In the genomic region with DNA sequence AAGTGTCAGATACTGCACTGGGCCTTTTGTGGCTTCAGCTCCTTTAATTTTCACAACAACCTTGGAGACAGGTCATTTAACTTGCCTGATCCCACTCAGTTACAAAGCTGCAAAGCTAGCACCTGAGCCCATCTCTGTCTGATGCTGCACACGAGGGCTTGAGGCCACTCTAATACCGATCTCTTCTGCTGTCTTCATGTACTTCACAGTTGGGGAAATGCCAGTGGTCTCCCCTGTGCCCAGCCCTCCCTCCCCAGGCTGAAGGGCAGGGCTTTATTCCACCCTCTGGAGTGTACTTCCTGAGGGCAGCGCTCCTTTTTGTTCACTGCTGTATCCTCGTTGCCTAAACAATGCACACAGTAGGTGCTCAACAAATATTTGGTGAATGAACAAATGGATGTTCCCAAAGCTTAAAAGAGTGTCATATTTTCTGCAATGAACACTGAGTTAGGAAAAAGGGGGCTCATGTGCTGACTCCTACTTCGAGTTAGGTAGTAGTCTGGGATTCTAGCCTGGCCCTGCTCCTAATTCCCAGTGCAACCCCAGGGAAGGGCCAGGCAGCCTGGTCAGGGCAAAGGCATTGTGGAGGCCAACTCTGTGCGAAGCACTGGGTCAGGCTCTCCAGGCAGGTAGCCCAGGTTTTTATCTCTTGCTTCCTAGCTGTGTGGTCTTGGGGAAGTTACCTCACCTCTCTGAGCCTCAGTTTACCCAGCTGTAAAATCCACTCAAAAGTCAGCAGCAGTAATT, we compare ENCODE assay signal across 8 cellular contexts. TPM values are rescaled to one million over a fixed set of nuclear protein-coding genes. Genes with fewer than 3 reads are reported as not detected.
DNase-seq lines count a peak whose midpoint lies in the region; ATAC-seq and TF ChIP-seq lines count a peak whose summit lies in the region.
"Had no signal": no experiment of that assay in that cellular context is flagged by ENCODE, and none has a peak within 500 bp of the region (broad histone marks: within the 10 kb centered on the region; RNA-seq: fewer than 3 reads in every experiment).

No MANE protein-coding gene starts in this region.

- DNase-seq in stimulated activated effector memory CD8-positive, alpha-beta T cell treated with anti-CD3 and anti-CD28 coated beads, Interleukin-12 subunit alpha, Interleukin-12 subunit beta, amount 100 ng/mL, for 72 hours (ENCODE audit: low spot score in 2 of 2), result no peak
- no peak for DNase-seq in stimulated activated naive CD4-positive, alpha-beta T cell treated with Interleukin-2 at 50 U/mL for 16 hours (lab: John Stamatoyannopoulos, UW)
- DNase-seq in iPS-NIHi7 (ENCODE audit: extremely low spot score), result no peak

- H3K27me3 ChIP-seq in iPS-20b (ENCODE audit: insufficient read depth, low read length), result peaks cover 38% of the 10 kb centered on the region

- H3K9ac ChIP-seq in iPS-20b (ENCODE audit: low read depth, low read length), result no peak overlapping the region

- H3K36me3 Mint-ChIP-seq in activated T-helper 17 cell treated with anti-CD3 and anti-CD28 coated beads, Interleukin-2, amount 50 U/mL, for 72 hours (ENCODE audit: low read depth), result no peaks in the 10 kb centered on the region
- peaks cover 10% of the 10 kb centered on the region for H3K36me3 Mint-ChIP-seq in stimulated activated effector memory CD8-positive, alpha-beta T cell treated with anti-CD3 and anti-CD28 coated beads, Interleukin-12 subunit alpha, Interleukin-12 subunit beta, amount 100 ng/mL, for 72 hours

- H3K4me3 Mint-ChIP-seq in activated T-helper 17 cell treated with anti-CD3 and anti-CD28 coated beads, Interleukin-2, amount 50 U/mL, for 72 hours, result peak overlapping the region; percentile 90
- peak overlapping the region; percentile 82 for H3K4me3 Mint-ChIP-seq in stimulated activated effector memory CD8-positive, alpha-beta T cell treated with anti-CD3 and anti-CD28 coated beads, Interleukin-12 subunit alpha, Interleukin-12 subunit beta, amount 100 ng/mL, for 72 hours

- no peak overlapping the region for H3K27ac ChIP-seq in HEK293 (ENCODE audit: extremely low read depth, low read depth, low read length)
- H3K27ac ChIP-seq in iPS-20b (ENCODE audit: low read length), result no peak overlapping the region

- CTCF ChIA-PET in HEK293 (lab: Yijun Ruan, JAX), result interaction anchor here (0.6 to 1.4 kb wide), 3 partner anchors 37 to 84 kb away, joined by 3 read pairs; no protein-coding TSS in a partner anchor

- H3K4me3 ChIP-seq in HEK293 (ENCODE audit: low read depth, low read length), result no peak overlapping the region
- peak overlapping the region; percentile 43; the same call in 1 of the 2 replicates for H3K4me3 ChIP-seq in iPS-20b (ENCODE audit: low read length)

- ATAC-seq in activated T-helper 17 cell treated with anti-CD3 and anti-CD28 coated beads, Interleukin-2, amount 50 U/mL, for 72 hours (replicated peaks), result no peak
- ATAC-seq in stimulated activated effector memory CD8-positive, alpha-beta T cell treated with anti-CD3 and anti-CD28 coated beads, Interleukin-12 subunit alpha, Interleukin-12 subunit beta, amount 100 ng/mL, for 72 hours, result no peak
- ATAC-seq in GM19452 (IDR thresholded peaks at IDR 0.05; ENCODE audit: unreplicated experiment), result no peak

- H3K27me3 Mint-ChIP-seq in activated T-helper 17 cell treated with anti-CD3 and anti-CD28 coated beads, Interleukin-2, amount 50 U/mL, for 72 hours, result no peaks in the 10 kb centered on the region

- no peaks in the 10 kb centered on the region for H3K36me3 ChIP-seq in HEK293 (ENCODE audit: control insufficient read depth in 2 of 2, insufficient read depth in 1 of 2, low read length in 2 of 2)
- no peaks in the 10 kb centered on the region for H3K36me3 ChIP-seq in iPS-20b (ENCODE audit: insufficient read depth, low read depth, low read length)

- POLR2A ChIA-PET in HEK293 (lab: Yijun Ruan, JAX), result no interaction called here

- H3K27ac Mint-ChIP-seq in activated T-helper 17 cell treated with anti-CD3 and anti-CD28 coated beads, Interleukin-2, amount 50 U/mL, for 72 hours, result peak overlapping the region; percentile 94
- peak overlapping the region; percentile 97 for H3K27ac Mint-ChIP-seq in stimulated activated effector memory CD8-positive, alpha-beta T cell treated with anti-CD3 and anti-CD28 coated beads, Interleukin-12 subunit alpha, Interleukin-12 subunit beta, amount 100 ng/mL, for 72 hours

- H3K4me1 ChIP-seq in HEK293 (ENCODE audit: control insufficient read depth, insufficient read depth, low read length) (no peaks in the 10 kb centered on the region; the same call in 1 of the 2 replicates), iPS-20b (ENCODE audit: insufficient read depth, low read length) (peaks cover 3% of the 10 kb centered on the region; the same call in 1 of the 2 replicates)

- no peaks in the 10 kb centered on the region for H3K9me3 Mint-ChIP-seq in activated T-helper 17 cell treated with anti-CD3 and anti-CD28 coated beads, Interleukin-2, amount 50 U/mL, for 72 hours
- no peaks in the 10 kb centered on the region for H3K9me3 Mint-ChIP-seq in stimulated activated effector memory CD8-positive, alpha-beta T cell treated with anti-CD3 and anti-CD28 coated beads, Interleukin-12 subunit alpha, Interleukin-12 subunit beta, amount 100 ng/mL, for 72 hours

- H3K9me3 ChIP-seq in HEK293 (ENCODE audit: control insufficient read depth, insufficient read depth, low read depth, low read length) (no peaks in the 10 kb centered on the region), iPS-20b (ENCODE audit: insufficient read depth, low read depth, low read length) (no peaks in the 10 kb centered on the region)

- no peak for TF ChIP-seq CTCF in HEK293 (tag by site-specific recombination; IDR thresholded peaks at IDR 0.05)

- H3K4me1 Mint-ChIP-seq in activated T-helper 17 cell treated with anti-CD3 and anti-CD28 coated beads, Interleukin-2, amount 50 U/mL, for 72 hours, result peaks cover 30% of the 10 kb centered on the region
- peaks cover 44% of the 10 kb centered on the region for H3K4me1 Mint-ChIP-seq in stimulated activated effector memory CD8-positive, alpha-beta T cell treated with anti-CD3 and anti-CD28 coated beads, Interleukin-12 subunit alpha, Interleukin-12 subunit beta, amount 100 ng/mL, for 72 hours

TF ChIP-seq in HEK293, 187 proteins besides CTCF, POLR2A, EP300 and RAD21:
- TF ChIP-seq, protein P1, sequence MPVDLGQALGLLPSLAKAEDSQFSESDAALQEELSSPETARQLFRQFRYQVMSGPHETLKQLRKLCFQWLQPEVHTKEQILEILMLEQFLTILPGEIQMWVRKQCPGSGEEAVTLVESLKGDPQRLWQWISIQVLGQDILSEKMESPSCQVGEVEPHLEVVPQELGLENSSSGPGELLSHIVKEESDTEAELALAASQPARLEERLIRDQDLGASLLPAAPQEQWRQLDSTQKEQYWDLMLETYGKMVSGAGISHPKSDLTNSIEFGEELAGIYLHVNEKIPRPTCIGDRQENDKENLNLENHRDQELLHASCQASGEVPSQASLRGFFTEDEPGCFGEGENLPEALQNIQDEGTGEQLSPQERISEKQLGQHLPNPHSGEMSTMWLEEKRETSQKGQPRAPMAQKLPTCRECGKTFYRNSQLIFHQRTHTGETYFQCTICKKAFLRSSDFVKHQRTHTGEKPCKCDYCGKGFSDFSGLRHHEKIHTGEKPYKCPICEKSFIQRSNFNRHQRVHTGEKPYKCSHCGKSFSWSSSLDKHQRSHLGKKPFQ (tag by site-specific recombination; IDR thresholded peaks at IDR 0.05), result no peak
- 0 out of 2 replicates have a peak, but pooled peaks have one; percentile 50 for TF ChIP-seq ZNF768 (tag by site-specific recombination; IDR thresholded peaks at IDR 0.05)

RNA-seq across cellular contexts. Expression of a gene that starts 1.1 kb away (rescaled TPM):
- 10 to 100 TPM in 1 of 2 donors, 1 to 10 TPM in 1; 8.9 to 12.6 TPM for total RNA-seq in activated T-helper 17 cell treated with anti-CD3 and anti-CD28 coated beads, Interleukin-2, amount 50 U/mL, for 72 hours

RNA-seq across cellular contexts. Expression of a gene that starts 16.4 kb away (rescaled TPM):
- not detected for total RNA-seq in activated T-helper 17 cell treated with anti-CD3 and anti-CD28 coated beads, Interleukin-2, amount 50 U/mL, for 72 hours
- total RNA-seq: HT1080 had no signal
